1 cellular context compared by ENCODE assay signal in the genomic region with DNA sequence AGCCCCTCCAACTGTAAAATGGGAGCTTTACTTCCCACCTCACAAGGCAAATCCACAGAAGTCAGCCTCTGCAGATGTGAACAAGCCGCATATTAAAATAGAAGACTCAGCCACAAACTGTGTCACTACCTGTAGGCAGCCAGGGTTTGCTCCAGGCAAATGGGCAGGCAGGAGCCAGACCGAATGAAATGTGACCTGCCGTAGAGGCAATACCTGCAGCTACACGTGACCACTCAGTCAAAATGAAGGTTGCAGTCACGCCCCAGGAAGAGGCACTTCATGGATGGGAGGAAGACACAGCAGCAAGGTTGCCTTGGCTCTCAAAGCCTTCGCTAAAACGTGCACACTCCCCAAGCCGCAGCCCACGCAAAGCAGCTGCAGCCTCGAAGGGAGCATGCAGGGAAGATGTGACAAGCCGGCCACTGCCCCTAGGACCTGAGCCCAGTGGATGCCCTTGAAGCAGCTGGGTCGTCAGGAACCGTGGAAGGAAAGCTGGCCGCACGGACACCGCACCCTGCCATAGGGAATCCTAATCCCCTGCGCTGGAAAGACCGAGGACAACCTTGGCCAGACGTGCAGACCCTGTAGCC.
TF ChIP-seq lines count a peak whose summit lies in the region.

No MANE protein-coding gene starts in this region.

TF ChIP-seq in Ishikawa, 13 proteins besides CTCF, POLR2A, EP300 and RAD21 (continued from another document):
- no peak for TF ChIP-seq YY1 (IDR thresholded peaks at IDR 0.05; ENCODE audit: low read depth)
- TF ChIP-seq, protein P1, sequence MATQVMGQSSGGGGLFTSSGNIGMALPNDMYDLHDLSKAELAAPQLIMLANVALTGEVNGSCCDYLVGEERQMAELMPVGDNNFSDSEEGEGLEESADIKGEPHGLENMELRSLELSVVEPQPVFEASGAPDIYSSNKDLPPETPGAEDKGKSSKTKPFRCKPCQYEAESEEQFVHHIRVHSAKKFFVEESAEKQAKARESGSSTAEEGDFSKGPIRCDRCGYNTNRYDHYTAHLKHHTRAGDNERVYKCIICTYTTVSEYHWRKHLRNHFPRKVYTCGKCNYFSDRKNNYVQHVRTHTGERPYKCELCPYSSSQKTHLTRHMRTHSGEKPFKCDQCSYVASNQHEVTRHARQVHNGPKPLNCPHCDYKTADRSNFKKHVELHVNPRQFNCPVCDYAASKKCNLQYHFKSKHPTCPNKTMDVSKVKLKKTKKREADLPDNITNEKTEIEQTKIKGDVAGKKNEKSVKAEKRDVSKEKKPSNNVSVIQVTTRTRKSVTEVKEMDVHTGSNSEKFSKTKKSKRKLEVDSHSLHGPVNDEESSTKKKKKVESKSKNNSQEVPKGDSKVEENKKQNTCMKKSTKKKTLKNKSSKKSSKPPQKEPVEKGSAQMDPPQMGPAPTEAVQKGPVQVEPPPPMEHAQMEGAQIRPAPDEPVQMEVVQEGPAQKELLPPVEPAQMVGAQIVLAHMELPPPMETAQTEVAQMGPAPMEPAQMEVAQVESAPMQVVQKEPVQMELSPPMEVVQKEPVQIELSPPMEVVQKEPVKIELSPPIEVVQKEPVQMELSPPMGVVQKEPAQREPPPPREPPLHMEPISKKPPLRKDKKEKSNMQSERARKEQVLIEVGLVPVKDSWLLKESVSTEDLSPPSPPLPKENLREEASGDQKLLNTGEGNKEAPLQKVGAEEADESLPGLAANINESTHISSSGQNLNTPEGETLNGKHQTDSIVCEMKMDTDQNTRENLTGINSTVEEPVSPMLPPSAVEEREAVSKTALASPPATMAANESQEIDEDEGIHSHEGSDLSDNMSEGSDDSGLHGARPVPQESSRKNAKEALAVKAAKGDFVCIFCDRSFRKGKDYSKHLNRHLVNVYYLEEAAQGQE (IDR thresholded peaks at IDR 0.05; ENCODE audit: low read depth), result no peak
